Comparison of ENCODE assay signal across 15 cellular contexts in genomic region chr2:236521556-236521955, GRCh38. TPM values are rescaled to one million over a fixed set of nuclear protein-coding genes. Genes with fewer than 3 reads are reported as not detected.
DNase-seq lines count a peak whose midpoint lies in the region; ATAC-seq and TF ChIP-seq lines count a peak whose summit lies in the region.
"Had no signal": no experiment of that assay in that cellular context is flagged by ENCODE, and none has a peak within 500 bp of the region (broad histone marks: within the 10 kb centered on the region; RNA-seq: fewer than 3 reads in every experiment).

No MANE protein-coding gene starts in this region.

- no peak for DNase-seq in T-helper 17 cell
- DNase-seq in memory B cell (ENCODE audit: low spot score in 2 of 2) = no peak
- DNase-seq in WTC11 (ENCODE audit: low spot score) = no peak
- DNase-seq in DMS 273 (lab: John Stamatoyannopoulos, UW; ENCODE audit: unreplicated experiment) = no peak
- no peak for DNase-seq in upper lobe of right lung
- DNase-seq: C1 segment of cervical spinal cord; Calu3; CD4-positive, alpha-beta memory T cell; COR-L47; DMS153; DND-41; GM23248; H7 had no signal

- H3K36me3 Mint-ChIP-seq in T-helper 17 cell (ENCODE audit: low read depth) = no peaks in the 10 kb centered on the region
- H3K36me3 Mint-ChIP-seq in memory B cell = no peaks in the 10 kb centered on the region
- H3K36me3 Mint-ChIP-seq in WTC11 = no peaks in the 10 kb centered on the region
- H3K36me3 Mint-ChIP-seq: CD4-positive, alpha-beta memory T cell had no signal

- H3K27me3 ChIP-seq in upper lobe of right lung = no peaks in the 10 kb centered on the region

- TF ChIP-seq CTCF in HEK293 (tag by site-specific recombination; IDR thresholded peaks at IDR 0.05) = no peak
- no peak for TF ChIP-seq CTCF in WTC11 (IDR thresholded peaks at IDR 0.05)
- TF ChIP-seq CTCF in upper lobe of right lung (IDR thresholded peaks at IDR 0.05) = no peak

- H3K4me1 ChIP-seq in HEK293 (ENCODE audit: control insufficient read depth, insufficient read depth, low read length) (no peaks in the 10 kb centered on the region), upper lobe of right lung (no peaks in the 10 kb centered on the region)

- intact Hi-C loops in upper lobe of right lung (cut with DNase I) = no loop called here

- H3K4me3 ChIP-seq in HEK293 (ENCODE audit: low read depth, low read length) = no peak overlapping the region
- no peak overlapping the region for H3K4me3 ChIP-seq in upper lobe of right lung
- H3K4me3 ChIP-seq: GM23248 had no signal

- ATAC-seq in T-helper 17 cell (no peak), memory B cell (ENCODE audit: low read depth) (no peak), WTC11 (no peak), upper lobe of right lung (no peak)
- ATAC-seq: HCT116 had no signal

- CTCF ChIA-PET in HEK293 (lab: Yijun Ruan, JAX) = interaction anchor here (2.0 kb wide), 1 partner anchor 9 kb away, joined by 6 read pairs; no protein-coding TSS in a partner anchor
- CTCF ChIA-PET in WTC11 (lab: Charles Lee) = no interaction called here

- H3K9me3 ChIP-seq in HEK293 (ENCODE audit: control insufficient read depth, insufficient read depth, low read depth, low read length) (no peaks in the 10 kb centered on the region), T-helper 17 cell (ENCODE audit: control insufficient read depth, low read length, poor library complexity, severe bottlenecking) (no peaks in the 10 kb centered on the region), upper lobe of right lung (no peaks in the 10 kb centered on the region)

- POLR2A ChIA-PET in HEK293 (lab: Yijun Ruan, JAX) = no interaction called here
- POLR2A ChIA-PET in WTC11 (lab: Charles Lee) = no interaction called here

- H3K4me3 Mint-ChIP-seq in T-helper 17 cell (no peak overlapping the region), memory B cell (no peak overlapping the region), WTC11 (no peak overlapping the region)
- H3K4me3 Mint-ChIP-seq: CD4-positive, alpha-beta memory T cell had no signal

- H3K4me1 Mint-ChIP-seq in T-helper 17 cell (peaks cover 8% of the 10 kb centered on the region), memory B cell (peaks cover 10% of the 10 kb centered on the region), WTC11 (no peaks in the 10 kb centered on the region)
- H3K4me1 Mint-ChIP-seq: CD4-positive, alpha-beta memory T cell had no signal

- H3K9me3 Mint-ChIP-seq in memory B cell = no peaks in the 10 kb centered on the region
- peaks cover 10% of the 10 kb centered on the region for H3K9me3 Mint-ChIP-seq in WTC11
- H3K9me3 Mint-ChIP-seq: CD4-positive, alpha-beta memory T cell had no signal

- H3K36me3 ChIP-seq in HEK293 (ENCODE audit: control insufficient read depth in 2 of 2, insufficient read depth in 1 of 2, low read length in 2 of 2) = no peaks in the 10 kb centered on the region
- H3K36me3 ChIP-seq in upper lobe of right lung = no peaks in the 10 kb centered on the region

- H3K27me3 Mint-ChIP-seq in T-helper 17 cell (peaks cover 33% of the 10 kb centered on the region), memory B cell (peaks cover 3% of the 10 kb centered on the region), WTC11 (ENCODE audit: low read depth) (no peaks in the 10 kb centered on the region)

- H3K27ac Mint-ChIP-seq in T-helper 17 cell (peak overlapping the region; percentile 86), memory B cell (peak overlapping the region; percentile 15), WTC11 (no peak overlapping the region)

- H3K27ac ChIP-seq in HEK293 (ENCODE audit: extremely low read depth, low read depth, low read length) (no peak overlapping the region), upper lobe of right lung (no peak overlapping the region)
- H3K27ac ChIP-seq: GM23248 had no signal

TF ChIP-seq in HEK293, 187 proteins besides CTCF, POLR2A, EP300 and RAD21 (continues in another document):
- TF ChIP-seq ZNF18 (tag by site-specific recombination; IDR thresholded peaks at IDR 0.05) (no peak), ZNF558 (tag by site-specific recombination; IDR thresholded peaks at IDR 0.05) (no peak), ZNF785 (tag by site-specific recombination; IDR thresholded peaks at IDR 0.05) (no peak), ZNF121 (tag by site-specific recombination; IDR thresholded peaks at IDR 0.05) (no peak), ZNF157 (tag by site-specific recombination; IDR thresholded peaks at IDR 0.05) (no peak), ZNF521 (tag by site-specific recombination; IDR thresholded peaks at IDR 0.05) (no peak), ZNF366 (tag by site-specific recombination; conservative IDR thresholded peaks at IDR 0.05) (peak; percentile 59; the same call in 1 of the 2 replicates), PRDM1 (tag by site-specific recombination; IDR thresholded peaks at IDR 0.05) (peak; percentile 58), ZNF692 (tag by site-specific recombination; IDR thresholded peaks at IDR 0.05) (no peak), ZBTB48 (tag by site-specific recombination; IDR thresholded peaks at IDR 0.05) (no peak)

TF ChIP-seq in WTC11, 78 proteins besides CTCF, POLR2A, EP300 and RAD21:
- TF ChIP-seq TP53 (CRISPR knock-in tag; IDR thresholded peaks at IDR 0.05) (no peak), OVOL2 (CRISPR knock-in tag; IDR thresholded peaks at IDR 0.05; ENCODE audit: borderline replicate concordance) (no peak), USF1 (CRISPR knock-in tag; IDR thresholded peaks at IDR 0.05) (no peak), RORB (CRISPR knock-in tag; IDR thresholded peaks at IDR 0.05) (no peak), ZNF532 (CRISPR knock-in tag; IDR thresholded peaks at IDR 0.05; ENCODE audit: borderline replicate concordance) (no peak), FOXK1 (CRISPR knock-in tag; IDR thresholded peaks at IDR 0.05) (no peak), TEAD4 (CRISPR knock-in tag; IDR thresholded peaks at IDR 0.05) (no peak), CDX4 (CRISPR knock-in tag; IDR thresholded peaks at IDR 0.05; ENCODE audit: borderline replicate concordance) (no peak), GTF2I (CRISPR knock-in tag; conservative IDR thresholded peaks at IDR 0.05) (no peak), ELF4 (CRISPR knock-in tag; IDR thresholded peaks at IDR 0.05; ENCODE audit: low read depth) (no peak), IRF2 (CRISPR knock-in tag; IDR thresholded peaks at IDR 0.05; ENCODE audit: borderline replicate concordance, low read depth) (no peak), RELA (CRISPR knock-in tag; IDR thresholded peaks at IDR 0.05; ENCODE audit: borderline replicate concordance) (no peak)
TF ChIP-seq in WTC11: peak in this region for 0.

RNA-seq across cellular contexts. Expression of gene ACKR3, which starts 48.1 kb away (rescaled TPM):
- total RNA-seq in T-helper 17 cell = 1 to 10 TPM; 1.3 to 2.3 TPM
- total RNA-seq in WTC11 (2021) = 0.94 to 1.4 TPM (median 1.3 TPM) in 3 replicates
- total RNA-seq in upper lobe of right lung = 9.1 TPM
